In genomic region chr9:87270241-87271234, GRCh38 we compare ENCODE assay signal across 11 cellular contexts.
A peak's percentile ranks its signal among the peaks of the same experiment; 100 is the strongest.
DNase-seq lines count a peak whose midpoint lies in the region; ATAC-seq and TF ChIP-seq lines count a peak whose summit lies in the region.
"Had no signal": no experiment of that assay in that cellular context is flagged by ENCODE, and none has a peak within 500 bp of the region (broad histone marks: within the 10 kb centered on the region; RNA-seq: fewer than 3 reads in every experiment).

No MANE protein-coding gene starts in this region.

- no peak for TF ChIP-seq CTCF in Calu3 (IDR thresholded peaks at IDR 0.05; ENCODE audit: unreplicated experiment)
- TF ChIP-seq CTCF in fibroblast of the aortic adventitia (IDR thresholded peaks at IDR 0.05; ENCODE audit: insufficient read depth, low read length), result no peak
- no peak for TF ChIP-seq CTCF in osteocyte (IDR thresholded peaks at IDR 0.05)
- no peak for TF ChIP-seq CTCF in WERI-Rb-1 (IDR thresholded peaks at IDR 0.05; ENCODE audit: low read depth, low read length)

- no peaks in the 10 kb centered on the region for H3K36me3 ChIP-seq in WERI-Rb-1

- CTCF ChIA-PET in Calu3 (lab: Charles Lee), result no interaction called here

- intact Hi-C loops in Calu3 (cut with micrococcal nuclease; ENCODE audit: unreplicated experiment), result no loop called here

- ATAC-seq in SK-N-SH treated with all-trans-retinoic acid at 6 μM for 48 hours, result peak; percentile 82
- ATAC-seq: stimulated activated naive CD8-positive, alpha-beta T cell treated with anti-CD3 and anti-CD28 coated beads, Interleukin-15, amount 100 ng/mL, for 72 hours had no signal

- H3K27ac Mint-ChIP-seq in Calu3 (ENCODE audit: unreplicated experiment) (no peak overlapping the region), osteocyte (ENCODE audit: unreplicated experiment) (peak overlapping the region; percentile 98)
- H3K27ac Mint-ChIP-seq: CD8-positive, alpha-beta memory T cell had no signal

- DNase-seq in Calu3, result peak; percentile 9
- DNase-seq in fibroblast of the aortic adventitia (ENCODE audit: low read depth), result peak; percentile 49
- DNase-seq in osteocyte (ENCODE audit: extremely low spot score, unreplicated experiment), result no peak
- no peak for DNase-seq in NCI-H2107 (lab: John Stamatoyannopoulos, UW)
- DNase-seq in C1 segment of cervical spinal cord (lab: John Stamatoyannopoulos, UW), result no peak
- DNase-seq in WERI-Rb-1, result no peak
- DNase-seq in DMS 273 (lab: John Stamatoyannopoulos, UW; ENCODE audit: unreplicated experiment), result no peak
- DNase-seq: activated CD4-positive, alpha-beta T cell treated with anti-CD3 and anti-CD28 coated beads, Interleukin-2, amount 50 U/mL, for 48 hours; CD8-positive, alpha-beta memory T cell; stimulated activated naive CD8-positive, alpha-beta T cell treated with anti-CD3 and anti-CD28 coated beads, Interleukin-15, amount 100 ng/mL, for 72 hours had no signal

- H3K4me3 ChIP-seq in fibroblast of the aortic adventitia (ENCODE audit: low read depth, low read length) (no peak overlapping the region), WERI-Rb-1 (ENCODE audit: low read depth, low read length) (no peak overlapping the region)

- H3K27me3 Mint-ChIP-seq in Calu3 (ENCODE audit: unreplicated experiment) (peaks cover 17% of the 10 kb centered on the region), osteocyte (ENCODE audit: unreplicated experiment) (no peaks in the 10 kb centered on the region)

- no peaks in the 10 kb centered on the region for H3K36me3 Mint-ChIP-seq in Calu3 (ENCODE audit: insufficient read depth, unreplicated experiment)
- H3K36me3 Mint-ChIP-seq in osteocyte (ENCODE audit: unreplicated experiment), result peaks cover 13% of the 10 kb centered on the region
- H3K36me3 Mint-ChIP-seq: CD8-positive, alpha-beta memory T cell had no signal

- H3K9me3 ChIP-seq in WERI-Rb-1 (ENCODE audit: severe bottlenecking), result no peaks in the 10 kb centered on the region

- no peaks in the 10 kb centered on the region for H3K9me3 Mint-ChIP-seq in Calu3 (ENCODE audit: low read depth, unreplicated experiment)
- peaks cover 10% of the 10 kb centered on the region for H3K9me3 Mint-ChIP-seq in osteocyte (ENCODE audit: unreplicated experiment)
- H3K9me3 Mint-ChIP-seq: CD8-positive, alpha-beta memory T cell; stimulated activated naive CD8-positive, alpha-beta T cell treated with anti-CD3 and anti-CD28 coated beads, Interleukin-15, amount 100 ng/mL, for 72 hours had no signal

- H3K27ac ChIP-seq in WERI-Rb-1, result no peak overlapping the region

- H3K4me1 Mint-ChIP-seq in Calu3 (ENCODE audit: low read depth, unreplicated experiment), result peaks cover 14% of the 10 kb centered on the region
- peaks cover 85% of the 10 kb centered on the region for H3K4me1 Mint-ChIP-seq in osteocyte (ENCODE audit: unreplicated experiment)

- H3K4me3 Mint-ChIP-seq in Calu3 (ENCODE audit: low read depth, unreplicated experiment) (no peak overlapping the region), osteocyte (ENCODE audit: unreplicated experiment) (peak overlapping the region; percentile 52)
- H3K4me3 Mint-ChIP-seq: stimulated activated naive CD8-positive, alpha-beta T cell treated with anti-CD3 and anti-CD28 coated beads, Interleukin-15, amount 100 ng/mL, for 72 hours had no signal

- BruUV-seq in Calu3 (replicated peaks; lab: Mats Ljungman, UMichigan), result no TSS peak

- peaks cover 71% of the 10 kb centered on the region for H3K27me3 ChIP-seq in WERI-Rb-1 (ENCODE audit: insufficient read depth, low read depth, severe bottlenecking)

TF ChIP-seq in SK-N-SH treated with all-trans-retinoic acid at 6 μM for 48 hours, 23 proteins besides CTCF, POLR2A, EP300 and RAD21:
- TF ChIP-seq CSRNP3 (CRISPR knock-in tag; IDR thresholded peaks at IDR 0.05) (no peak), OSR1 (CRISPR knock-in tag; IDR thresholded peaks at IDR 0.05) (no peak), PATZ1 (CRISPR knock-in tag; IDR thresholded peaks at IDR 0.05; ENCODE audit: borderline replicate concordance) (no peak), RARB (CRISPR knock-in tag; IDR thresholded peaks at IDR 0.05) (no peak), GLIS3 (CRISPR knock-in tag; IDR thresholded peaks at IDR 0.05) (no peak), ZNF70 (CRISPR knock-in tag; IDR thresholded peaks at IDR 0.05) (no peak), ARNTL (CRISPR knock-in tag; IDR thresholded peaks at IDR 0.05; ENCODE audit: borderline replicate concordance, low read depth) (no peak)

Comparison
In these comparisons a context has a peak if more than half of its experiments do, and no peak if none do; other contexts are left out.
1. DNase-seq: peak in Calu3 (single experiment) and fibroblast of the aortic adventitia (single experiment); none in osteocyte (single experiment), NCI-H2107 (single experiment), C1 segment of cervical spinal cord (0 of 14), WERI-Rb-1 (single experiment) and DMS 273 (single experiment).